Comparison of ENCODE assay signal across 18 cellular contexts in the genomic region with DNA sequence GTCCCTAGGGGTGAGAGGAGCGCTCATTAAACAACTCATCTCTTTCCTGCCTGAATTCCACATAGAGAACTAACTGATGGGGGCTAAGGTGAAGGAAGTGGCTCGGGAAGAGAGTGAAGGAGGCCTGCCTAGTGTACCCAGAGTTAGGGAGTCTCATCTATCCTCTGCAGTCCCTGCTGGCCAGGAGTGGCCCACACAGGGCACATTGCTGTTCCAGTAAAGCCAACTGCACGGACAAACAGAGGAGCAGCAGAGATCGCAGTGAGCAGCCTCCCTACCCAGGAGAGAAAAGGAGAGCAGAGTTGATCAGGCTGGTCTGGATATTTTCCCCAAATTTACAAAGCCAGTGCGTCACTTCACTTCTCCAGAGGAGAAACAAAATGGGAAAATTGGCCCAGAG.
"Had no signal": no experiment of that assay in that cellular context is flagged by ENCODE, and none has a peak within 500 bp of the region (broad histone marks: within the 10 kb centered on the region; RNA-seq: fewer than 3 reads in every experiment).

No MANE protein-coding gene starts in this region.

- H3K36me3 ChIP-seq: adrenal gland, ovary, stomach, thoracic aorta had no signal

- H2AFZ ChIP-seq: hepatocyte had no signal

- H3K9me3 ChIP-seq: adrenal gland, body of pancreas, ovary, stomach, thoracic aorta had no signal

- H3K9me3 Mint-ChIP-seq: activated naive CD4-positive, alpha-beta T cell treated with anti-CD3 and anti-CD28 coated beads, Interleukin-2, amount 10 ng/mL, durations not matched to agents 7 days and 5 days; activated T-helper 2 cell treated with anti-CD3 and anti-CD28 coated beads, Interferon-gamma antibody, Interleukin-2, Interleukin-4, amounts not matched to agents 10 μg/mL and 5 μg/mL and 100 μg/mL, durations not matched to agents 14 hours and 24 hours and 36 hours; central memory CD8-positive, alpha-beta T cell; effector memory CD8-positive, alpha-beta T cell; nephron had no signal

- ATAC-seq: body of pancreas; effector memory CD8-positive, alpha-beta T cell; left cardiac atrium had no signal

- H3K4me1 ChIP-seq: adrenal gland, body of pancreas, stomach had no signal

- H3K4me2 ChIP-seq: hepatocyte had no signal

- DNase-seq: activated CD4-positive, alpha-beta T cell treated with anti-CD3 and anti-CD28 coated beads, Interleukin-2, amount 50 U/mL, for 1 hour; activated CD4-positive, CD25-positive, alpha-beta regulatory T cell; activated naive CD4-positive, alpha-beta T cell treated with anti-CD3 and anti-CD28 coated beads, Interleukin-2, amount 10 ng/mL, durations not matched to agents 7 days and 5 days; adrenal gland; body of pancreas; effector memory CD8-positive, alpha-beta T cell; left cardiac atrium; ovary; stimulated activated CD4-positive, alpha-beta T cell treated with anti-CD3 and anti-CD28 coated beads, Interleukin-15, amount 100 ng/mL, for 24 hours; stimulated activated CD4-positive, alpha-beta T cell treated with anti-CD3 and anti-CD28 coated beads, Interleukin-4, amount 100 ng/mL, for 4 hours; stomach; T-helper 2 cell had no signal

- H3K27ac ChIP-seq: adrenal gland, body of pancreas, hepatocyte, ovary, stomach, thoracic aorta had no signal

- H3K4me1 Mint-ChIP-seq: activated naive CD4-positive, alpha-beta T cell treated with anti-CD3 and anti-CD28 coated beads, Interleukin-2, amount 10 ng/mL, durations not matched to agents 7 days and 5 days; central memory CD8-positive, alpha-beta T cell had no signal

- H3K27me3 ChIP-seq: adrenal gland, body of pancreas, hepatocyte, ovary, stomach had no signal

- H3K36me3 Mint-ChIP-seq: activated naive CD4-positive, alpha-beta T cell treated with anti-CD3 and anti-CD28 coated beads, Interleukin-2, amount 10 ng/mL, durations not matched to agents 7 days and 5 days had no signal

- H3K27ac Mint-ChIP-seq: activated naive CD4-positive, alpha-beta T cell treated with anti-CD3 and anti-CD28 coated beads, Interleukin-2, amount 10 ng/mL, durations not matched to agents 7 days and 5 days; activated T-helper 2 cell treated with anti-CD3 and anti-CD28 coated beads, Interferon-gamma antibody, Interleukin-2, Interleukin-4, amounts not matched to agents 10 μg/mL and 5 μg/mL and 100 μg/mL, durations not matched to agents 14 hours and 24 hours and 36 hours; nephron had no signal

- H3K4me3 ChIP-seq: adrenal gland, body of pancreas, hepatocyte, lung, ovary, stomach, thoracic aorta had no signal

- H3K4me3 Mint-ChIP-seq: activated naive CD4-positive, alpha-beta T cell treated with anti-CD3 and anti-CD28 coated beads, Interleukin-2, amount 10 ng/mL, durations not matched to agents 7 days and 5 days; central memory CD8-positive, alpha-beta T cell; effector memory CD8-positive, alpha-beta T cell; nephron had no signal
